In the genomic region with DNA sequence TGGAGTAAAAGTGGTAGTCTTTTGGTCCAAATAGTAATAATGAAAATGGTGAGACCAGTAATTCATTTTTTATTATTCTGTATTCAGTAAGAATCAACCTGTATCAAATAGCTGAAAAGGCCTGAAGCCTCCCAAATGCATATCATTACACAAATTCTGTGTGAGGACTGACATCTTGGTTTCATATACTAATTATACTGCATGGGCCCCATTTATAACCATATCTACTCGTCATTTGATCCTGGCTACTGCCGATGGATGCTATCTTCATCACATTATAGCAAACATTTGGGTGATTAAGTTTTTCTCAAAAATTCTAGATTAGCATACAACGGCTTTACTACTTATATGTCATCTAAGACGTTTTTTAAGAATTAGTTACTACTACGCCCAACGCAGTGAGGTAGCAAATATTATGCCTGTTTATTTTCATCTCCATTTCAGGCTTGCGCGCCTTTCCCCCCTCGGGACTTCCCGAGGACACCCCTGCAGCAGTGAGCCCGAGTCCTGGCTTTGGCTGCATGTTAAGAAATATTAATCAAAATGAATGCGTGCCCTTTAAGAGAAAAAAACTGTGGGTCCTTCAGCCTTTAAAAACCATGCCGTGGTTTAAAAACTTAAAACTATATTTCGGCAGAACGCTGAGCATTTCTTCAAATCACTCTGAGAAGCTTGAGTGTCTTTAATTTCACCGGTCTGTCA, we compare ENCODE assay signal across 8 cellular contexts. TPM values are rescaled to one million over a fixed set of nuclear protein-coding genes. Genes with fewer than 3 reads are reported as not detected.
A peak's percentile ranks its signal among the peaks of the same experiment; 100 is the strongest.
DNase-seq lines count a peak whose midpoint lies in the region; ATAC-seq and TF ChIP-seq lines count a peak whose summit lies in the region.

No MANE protein-coding gene starts in this region.

- H3K36me3 ChIP-seq in KMS-11 (ENCODE audit: insufficient read depth) (no peaks in the 10 kb centered on the region), neural progenitor cell (no peaks in the 10 kb centered on the region)

- H2AFZ ChIP-seq in KMS-11 (ENCODE audit: low read depth) (peak overlapping the region; percentile 74), neural progenitor cell (replicated peaks) (peak overlapping the region; percentile 74)

- H3K4me2 ChIP-seq in KMS-11: peak overlapping the region; percentile 76
- peak overlapping the region; percentile 82 for H3K4me2 ChIP-seq in neural progenitor cell

- peaks cover 27% of the 10 kb centered on the region for H3K4me1 ChIP-seq in KMS-11 (ENCODE audit: low read depth, poor library complexity, severe bottlenecking)
- peaks cover 8% of the 10 kb centered on the region for H3K4me1 ChIP-seq in neural progenitor cell

- peaks cover 67% of the 10 kb centered on the region for H3K4me1 Mint-ChIP-seq in activated T-cell treated with anti-CD3 and anti-CD28 coated beads, Interleukin-2, amount 50 U/mL, for 72 hours (ENCODE audit: low read depth)
- H3K4me1 Mint-ChIP-seq in neural progenitor cell: peaks cover 23% of the 10 kb centered on the region

- peak overlapping the region; percentile 80 to 94 for H3K4me3 Mint-ChIP-seq in activated T-cell treated with anti-CD3 and anti-CD28 coated beads, Interleukin-2, amount 50 U/mL, for 72 hours
- peak overlapping the region; percentile 97 for H3K4me3 Mint-ChIP-seq in neural progenitor cell

- H3K36me3 Mint-ChIP-seq in activated T-cell treated with anti-CD3 and anti-CD28 coated beads, Interleukin-2, amount 50 U/mL, for 72 hours (ENCODE audit: insufficient read depth in 2 of 2): peaks cover 12 to 13% of the 10 kb centered on the region in 2 donors
- peaks cover 6% of the 10 kb centered on the region for H3K36me3 Mint-ChIP-seq in neural progenitor cell

- H3K27ac Mint-ChIP-seq in activated T-cell treated with anti-CD3 and anti-CD28 coated beads, Interleukin-2, amount 50 U/mL, for 72 hours: peak overlapping the region; percentile 100
- H3K27ac Mint-ChIP-seq in neural progenitor cell: peak overlapping the region; percentile 79

- peaks cover 7% of the 10 kb centered on the region for H3F3A ChIP-seq in neural progenitor cell (ENCODE audit: low read depth)

- H3K27me3 ChIP-seq in KMS-11 (ENCODE audit: insufficient read depth, low read depth) (no peaks in the 10 kb centered on the region), neural progenitor cell (no peaks in the 10 kb centered on the region)

- DNase-seq in EL (peak; percentile 25), fibroblast of pulmonary artery (ENCODE audit: low read depth) (peak; percentile 35), neural progenitor cell (ENCODE audit: low spot score) (peak; percentile 4), NCI-H524 treated with DMSO at 0.1 percent for 48 hours (lab: John Stamatoyannopoulos, UW) (no peak), activated gamma-delta T cell treated with Interleukin-2 at 50 U/mL for 16 hours (no peak)
- DNase-seq in activated T-cell treated with anti-CD3 and anti-CD28 coated beads, Interleukin-2, amount 50 U/mL, for 72 hours: peak in 1 of 2 donors; percentile 15

- H3K27me3 Mint-ChIP-seq in activated T-cell treated with anti-CD3 and anti-CD28 coated beads, Interleukin-2, amount 50 U/mL, for 72 hours (ENCODE audit: low read depth): no peaks in the 10 kb centered on the region
- H3K27me3 Mint-ChIP-seq in neural progenitor cell (ENCODE audit: insufficient read depth, low read depth): no peaks in the 10 kb centered on the region

- H3K4me3 ChIP-seq in KMS-11 (IDR thresholded peaks at IDR 0.05; ENCODE audit: insufficient read depth, low read depth, low read length): peak overlapping the region; percentile 74
- peak overlapping the region; percentile 89 for H3K4me3 ChIP-seq in fibroblast of pulmonary artery (replicated peaks; ENCODE audit: low read depth, low read length)
- peak overlapping the region; percentile 84 for H3K4me3 ChIP-seq in neural progenitor cell

- TF ChIP-seq CTCF in KMS-11 (conservative IDR thresholded peaks at IDR 0.05; ENCODE audit: low read depth, low read length): no peak
- TF ChIP-seq CTCF in fibroblast of pulmonary artery (IDR thresholded peaks at IDR 0.05; ENCODE audit: low read length, missing control alignments): no peak
- no peak for TF ChIP-seq CTCF in neural progenitor cell (IDR thresholded peaks at IDR 0.05)

- ATAC-seq in activated T-cell treated with anti-CD3 and anti-CD28 coated beads, Interleukin-2, amount 50 U/mL, for 72 hours (replicated peaks in 1 of 2): no peak
- no peak for ATAC-seq in GM21717 (IDR thresholded peaks at IDR 0.05; ENCODE audit: unreplicated experiment)

- peaks cover 3% of the 10 kb centered on the region in 2 donors for H3K9me3 Mint-ChIP-seq in activated T-cell treated with anti-CD3 and anti-CD28 coated beads, Interleukin-2, amount 50 U/mL, for 72 hours
- peaks cover 11% of the 10 kb centered on the region for H3K9me3 Mint-ChIP-seq in neural progenitor cell

- H3K9me3 ChIP-seq in neural progenitor cell (ENCODE audit: low read depth): no peaks in the 10 kb centered on the region

- H3K9ac ChIP-seq in KMS-11: peak overlapping the region; percentile 97
- peak overlapping the region; percentile 74 for H3K9ac ChIP-seq in neural progenitor cell

- H4K20me1 ChIP-seq in KMS-11 (ENCODE audit: insufficient read depth) (no peaks in the 10 kb centered on the region), neural progenitor cell (ENCODE audit: low read depth) (no peaks in the 10 kb centered on the region)

- peak overlapping the region; percentile 95 for H3K27ac ChIP-seq in KMS-11
- H3K27ac ChIP-seq in neural progenitor cell: no peak overlapping the region

- H3K79me2 ChIP-seq in KMS-11 (ENCODE audit: insufficient read depth, low read depth) (peaks cover 18% of the 10 kb centered on the region), neural progenitor cell (ENCODE audit: low read depth) (peaks cover 14% of the 10 kb centered on the region)

RNA-seq across cellular contexts. Expression of a gene that starts 0.8 kb away (rescaled TPM):
- 10 to 100 TPM; 16.7 to 17.6 TPM for total RNA-seq in activated T-cell treated with anti-CD3 and anti-CD28 coated beads, Interleukin-2, amount 50 U/mL, for 72 hours
- total RNA-seq in neural progenitor cell (ENCODE audit: low replicate concordance): 2.0 and 2.3 TPM in 2 replicates

Comparison
In these comparisons a context has a peak if more than half of its experiments do, and no peak if none do; other contexts are left out.
1. DNase-seq: peak in EL (single experiment), fibroblast of pulmonary artery (single experiment) and neural progenitor cell (single experiment); none in NCI-H524 treated with DMSO at 0.1 percent for 48 hours (single experiment) and activated gamma-delta T cell treated with Interleukin-2 at 50 U/mL for 16 hours (single experiment).
2. Peak in every context shown above with its lines, with median percentiles within 50 percentile points of each other: H3K4me3 ChIP-seq.